Comparison of ENCODE assay signal across 20 cellular contexts in genomic region chr2:236047176-236047575, GRCh38.
A peak's percentile ranks its signal among the peaks of the same experiment; 100 is the strongest.
DNase-seq lines count a peak whose midpoint lies in the region; ATAC-seq and TF ChIP-seq lines count a peak whose summit lies in the region.
"Had no signal": no experiment of that assay in that cellular context is flagged by ENCODE, and none has a peak within 500 bp of the region (broad histone marks: within the 10 kb centered on the region; RNA-seq: fewer than 3 reads in every experiment).

No MANE protein-coding gene starts in this region.

- no peak overlapping the region for H3K4me3 ChIP-seq in PC-3 (ENCODE audit: low read length)
- H3K4me3 ChIP-seq in neuronal stem cell (ENCODE audit: low read length in 2 of 2): no peak overlapping the region
- H3K4me3 ChIP-seq: A549; BLaER1 treated with 17β-estradiol and CSF1 and Interleukin-3, amounts not matched to agents 10 nM and 100 nM; GM23338 had no signal

- no peak overlapping the region for H2AFZ ChIP-seq in PC-3 (ENCODE audit: low read length)
- no peak overlapping the region for H2AFZ ChIP-seq in neuronal stem cell (ENCODE audit: low read length)
- H2AFZ ChIP-seq: GM23338 had no signal

- no peak overlapping the region for H2BK15ac ChIP-seq in neuronal stem cell (ENCODE audit: low read length)

- H3K27me3 ChIP-seq in PC-3 (ENCODE audit: low read length) (no peaks in the 10 kb centered on the region), neuronal stem cell (ENCODE audit: control insufficient read depth in 3 of 3, insufficient read depth in 3 of 3, low read depth in 1 of 3, low read length in 3 of 3) (no peaks in the 10 kb centered on the region)
- H3K27me3 ChIP-seq: BE2C; BLaER1 treated with 17β-estradiol and CSF1 and Interleukin-3, amounts not matched to agents 10 nM and 100 nM had no signal

- no peak overlapping the region for H2BK5ac ChIP-seq in neuronal stem cell (ENCODE audit: low read length)

- BruUV-seq in PC-3 (replicated peaks; lab: Mats Ljungman, UMichigan): no TSS peak

- H3K9me3 ChIP-seq in PC-3 (ENCODE audit: low read length): no peaks in the 10 kb centered on the region
- no peaks in the 10 kb centered on the region for H3K9me3 ChIP-seq in neuronal stem cell (replicated peaks in 1 of 2; ENCODE audit: control insufficient read depth in 2 of 2, insufficient read depth in 1 of 2, low read depth in 1 of 2, low read length in 2 of 2)
- H3K9me3 ChIP-seq: A549; BE2C; BLaER1 treated with 17β-estradiol and CSF1 and Interleukin-3, amounts not matched to agents 10 nM and 100 nM had no signal

- no peaks in the 10 kb centered on the region for H3F3A ChIP-seq in PC-3 (ENCODE audit: low read length, unreplicated experiment)

- ATAC-seq in PC-3: no peak
- ATAC-seq: A549, GM23338, HCT116 had no signal

- peak overlapping the region; percentile 47 for H3K27ac ChIP-seq in 22Rv1
- H3K27ac ChIP-seq in PC-3 (ENCODE audit: low read length): peak overlapping the region; percentile 71
- H3K27ac ChIP-seq in epithelial cell of prostate: peak overlapping the region; percentile 74
- H3K27ac ChIP-seq in neuronal stem cell (replicated peaks; ENCODE audit: low read length): no peak overlapping the region
- H3K27ac ChIP-seq: A549; BLaER1 treated with 17β-estradiol and CSF1 and Interleukin-3, amounts not matched to agents 10 nM and 100 nM had no signal

- no peak overlapping the region for H4K91ac ChIP-seq in neuronal stem cell (ENCODE audit: low read depth, low read length, poor library complexity)

- CTCF ChIA-PET in PC-3 (lab: Charles Lee): no interaction called here

- no peak overlapping the region for H3K23ac ChIP-seq in neuronal stem cell (ENCODE audit: low read depth, low read length, poor library complexity)

- H4K8ac ChIP-seq in neuronal stem cell (ENCODE audit: low read depth, low read length): no peak overlapping the region

- H3K18ac ChIP-seq in neuronal stem cell (ENCODE audit: low read length): peak overlapping the region; percentile 40

- no CpG with 5 or more reads among the region's 10 CpGs for WGBS in neuronal stem cell (ENCODE audit: extremely low coverage in 2 of 2, insufficient read length in 2 of 2, insufficient replicate concordance in 1 of 2), 2 donors

- no peak overlapping the region for H2BK120ac ChIP-seq in neuronal stem cell (ENCODE audit: low read depth, low read length)

- no peak overlapping the region for H2AK5ac ChIP-seq in neuronal stem cell (ENCODE audit: low read depth, low read length)

- H3K14ac ChIP-seq in neuronal stem cell (ENCODE audit: low read length): no peak overlapping the region

- no peak overlapping the region for H2BK12ac ChIP-seq in neuronal stem cell (ENCODE audit: low read length)

- H3K9me2 ChIP-seq in PC-3 (replicated peaks; ENCODE audit: low read length): no peaks in the 10 kb centered on the region

- TF ChIP-seq CTCF in 22Rv1 (IDR thresholded peaks at IDR 0.05) (no peak), PC-3 (conservative IDR thresholded peaks at IDR 0.05; ENCODE audit: low read depth, low read length) (no peak)

- no peak overlapping the region for H3K4me2 ChIP-seq in PC-3 (ENCODE audit: low read length)
- no peak overlapping the region for H3K4me2 ChIP-seq in neuronal stem cell (ENCODE audit: insufficient read depth, low read length, poor library complexity, severe bottlenecking)
- H3K4me2 ChIP-seq: BLaER1 treated with 17β-estradiol and CSF1 and Interleukin-3, amounts not matched to agents 10 nM and 100 nM; GM23338 had no signal

- no peaks in the 10 kb centered on the region for H4K20me1 ChIP-seq in PC-3 (ENCODE audit: low read length)
- H4K20me1 ChIP-seq: BLaER1 treated with 17β-estradiol and CSF1 and Interleukin-3, amounts not matched to agents 10 nM and 100 nM had no signal

- H3K79me1 ChIP-seq in neuronal stem cell (ENCODE audit: low read depth, low read length): no peaks in the 10 kb centered on the region

- H3K4ac ChIP-seq in neuronal stem cell (ENCODE audit: low read length): no peak overlapping the region

- peaks cover 30% of the 10 kb centered on the region for H3K4me1 ChIP-seq in PC-3 (ENCODE audit: insufficient read depth, low read length)
- H3K4me1 ChIP-seq in neuronal stem cell (ENCODE audit: control insufficient read depth in 2 of 2, insufficient read depth in 1 of 2, low read depth in 1 of 2, low read length in 2 of 2): peaks cover 3 to 5% of the 10 kb centered on the region in 2 donors
- H3K4me1 ChIP-seq: BE2C had no signal

- intact Hi-C loops in PC-3 (cut with micrococcal nuclease): loop anchor here (5.0 kb wide), 1 partner anchor 120 kb away; the partner anchor contains the start of gene GBX2

- H3K9ac ChIP-seq in PC-3 (ENCODE audit: low read length) (peak overlapping the region; percentile 24; the same call in 1 of the 2 replicates), neuronal stem cell (ENCODE audit: low read depth, low read length, poor library complexity) (no peak overlapping the region)
- H3K9ac ChIP-seq: BLaER1 treated with 17β-estradiol and CSF1 and Interleukin-3, amounts not matched to agents 10 nM and 100 nM had no signal

- H3K36me3 ChIP-seq in PC-3 (ENCODE audit: low read depth, low read length) (peaks cover 3% of the 10 kb centered on the region; the same call in 1 of the 2 replicates), neuronal stem cell (replicated peaks in 1 of 2; ENCODE audit: control insufficient read depth in 2 of 2, insufficient read depth in 2 of 2, low read length in 2 of 2) (peaks cover 4 to 58% of the 10 kb centered on the region in 2 donors)
- H3K36me3 ChIP-seq: BE2C had no signal

- no peak for DNase-seq in PC-3
- no peak for DNase-seq in epithelial cell of prostate (ENCODE audit: low read depth, low spot score)
- no peak for DNase-seq in neuronal stem cell (ENCODE audit: low spot score)
- DNase-seq in NCI-H2227 (lab: John Stamatoyannopoulos, UW; ENCODE audit: unreplicated experiment): no peak
- no peak for DNase-seq in NCI-H345 treated with DMSO at 0.1 percent for 48 hours (lab: John Stamatoyannopoulos, UW; ENCODE audit: unreplicated experiment)
- DNase-seq in mucosa of gallbladder (ENCODE audit: low spot score): no peak
- DNase-seq: 8988T; ACHN; AML-193; BE2C; CD4-positive, alpha-beta memory T cell; COR-L47; DND-41; GDM1; H9 had no signal

- POLR2A ChIA-PET in PC-3 (lab: Charles Lee; ENCODE audit: unreplicated experiment): no interaction called here

- H3K79me2 ChIP-seq in PC-3 (ENCODE audit: low read length): no peaks in the 10 kb centered on the region
